11 cellular contexts compared by ENCODE assay signal in the genomic region with DNA sequence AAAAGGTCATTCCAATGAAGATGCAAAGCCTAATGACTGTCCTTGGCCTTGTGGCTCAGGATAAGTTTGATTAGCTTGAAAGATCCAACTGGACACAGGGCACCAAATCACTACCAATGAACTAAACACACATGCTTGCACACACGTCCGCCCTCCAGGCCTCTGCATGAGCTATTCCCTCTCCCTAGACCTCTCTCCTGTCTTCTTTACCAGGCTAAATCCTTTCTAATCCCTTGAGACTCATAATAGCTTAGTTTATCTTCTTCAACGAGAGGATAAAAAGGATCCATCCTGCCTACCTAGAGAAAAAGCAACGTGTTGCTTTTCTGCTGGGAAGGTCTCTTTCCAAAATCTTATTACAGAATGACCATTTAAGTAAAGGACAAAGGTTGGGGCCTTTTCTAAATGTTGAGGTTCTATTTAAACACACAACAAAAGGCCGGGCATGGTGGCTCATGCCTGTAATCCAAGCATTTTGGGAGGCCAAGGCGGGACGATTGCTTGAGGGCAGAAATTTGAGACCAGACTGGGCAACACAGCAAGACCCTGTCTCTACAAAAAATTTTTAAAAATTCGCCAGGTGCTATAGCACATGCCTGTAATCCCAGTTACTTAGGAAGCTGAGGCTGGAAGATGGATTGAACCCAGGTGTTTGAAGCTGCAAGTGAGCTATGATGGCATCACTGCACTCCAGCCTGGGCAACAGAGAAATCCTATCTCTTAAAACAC. TPM values are rescaled to one million over a fixed set of nuclear protein-coding genes. Genes with fewer than 3 reads are reported as not detected.
DNase-seq lines count a peak whose midpoint lies in the region; ATAC-seq and TF ChIP-seq lines count a peak whose summit lies in the region.
"Had no signal": no experiment of that assay in that cellular context is flagged by ENCODE, and none has a peak within 500 bp of the region (broad histone marks: within the 10 kb centered on the region; RNA-seq: fewer than 3 reads in every experiment).

No MANE protein-coding gene starts in this region.

- 60 to 62% methylated on average over 8 of the region's 8 CpGs for WGBS in esophagus squamous epithelium, 2 donors

- DNase-seq in activated CD4-positive, alpha-beta memory T cell treated with anti-CD3 and anti-CD28 coated beads, Interleukin-2, amount 10 ng/mL, durations not matched to agents 7 days and 5 days: no peak
- DNase-seq in activated CD4-positive, alpha-beta memory T cell treated with anti-CD3 and anti-CD28 coated beads for 36 hours: no peak
- DNase-seq in esophagus squamous epithelium (lab: John Stamatoyannopoulos, UW) (no peak), gastrocnemius medialis (no peak), omental fat pad (ENCODE audit: low spot score) (no peak)
- DNase-seq: activated CD4-positive, alpha-beta T cell treated with anti-CD3 and anti-CD28 coated beads for 4 hours; activated naive CD4-positive, alpha-beta T cell; NCI-H1436; stimulated activated CD4-positive, alpha-beta T cell treated with anti-CD3 and anti-CD28 coated beads, Interleukin-2, amount 100 ng/mL, for 48 hours had no signal

- H3K9me3 Mint-ChIP-seq in activated CD4-positive, alpha-beta memory T cell treated with anti-CD3 and anti-CD28 coated beads, Interleukin-2, amount 10 ng/mL, durations not matched to agents 7 days and 5 days: no peaks in the 10 kb centered on the region
- no peaks in the 10 kb centered on the region for H3K9me3 Mint-ChIP-seq in activated CD4-positive, alpha-beta memory T cell treated with anti-CD3 and anti-CD28 coated beads for 36 hours
- H3K9me3 Mint-ChIP-seq: stimulated activated naive CD8-positive, alpha-beta T cell treated with anti-CD3 and anti-CD28 coated beads, Interleukin-15, Interleukin-2, amounts not matched to agents 100 ng/mL and 50 ng/mL, for 24 hours had no signal

- no peak for TF ChIP-seq POLR2A in esophagus squamous epithelium (IDR thresholded peaks at IDR 0.05)
- TF ChIP-seq POLR2A in gastrocnemius medialis (IDR thresholded peaks at IDR 0.05): no peak

- TF ChIP-seq CTCF in esophagus squamous epithelium (IDR thresholded peaks at IDR 0.05) (no peak), gastrocnemius medialis (IDR thresholded peaks at IDR 0.05 in 4 of 5, conservative IDR thresholded peaks at IDR 0.05 in 1 of 5) (no peak), omental fat pad (IDR thresholded peaks at IDR 0.05) (no peak)

- H3K27me3 ChIP-seq in esophagus squamous epithelium (no peaks in the 10 kb centered on the region), gastrocnemius medialis (no peaks in the 10 kb centered on the region)

- H3K27ac ChIP-seq in esophagus squamous epithelium: peak overlapping the region in 3 of 4 donors; percentile 11 to 70 (median 57)
- peak overlapping the region; percentile 97 to 99 (median 98) for H3K27ac ChIP-seq in gastrocnemius medialis

- peaks cover 43% of the 10 kb centered on the region for H3K36me3 Mint-ChIP-seq in activated CD4-positive, alpha-beta memory T cell treated with anti-CD3 and anti-CD28 coated beads, Interleukin-2, amount 10 ng/mL, durations not matched to agents 7 days and 5 days (ENCODE audit: low read depth)
- H3K36me3 Mint-ChIP-seq in activated CD4-positive, alpha-beta memory T cell treated with anti-CD3 and anti-CD28 coated beads for 36 hours: no peaks in the 10 kb centered on the region

- H3K4me1 ChIP-seq in esophagus squamous epithelium (peaks cover 18 to 97% (median 74%) of the 10 kb centered on the region in 3 donors), gastrocnemius medialis (peaks cover 77 to 90% of the 10 kb centered on the region in 2 donors)

- H3K4me3 ChIP-seq in esophagus squamous epithelium: no peak overlapping the region
- no peak overlapping the region for H3K4me3 ChIP-seq in gastrocnemius medialis

- peaks cover 69% of the 10 kb centered on the region for H3K4me1 Mint-ChIP-seq in activated CD4-positive, alpha-beta memory T cell treated with anti-CD3 and anti-CD28 coated beads, Interleukin-2, amount 10 ng/mL, durations not matched to agents 7 days and 5 days
- peaks cover 67% of the 10 kb centered on the region for H3K4me1 Mint-ChIP-seq in activated CD4-positive, alpha-beta memory T cell treated with anti-CD3 and anti-CD28 coated beads for 36 hours (ENCODE audit: low read depth)

- peak overlapping the region; percentile 38 for H3K27ac Mint-ChIP-seq in activated CD4-positive, alpha-beta memory T cell treated with anti-CD3 and anti-CD28 coated beads, Interleukin-2, amount 10 ng/mL, durations not matched to agents 7 days and 5 days
- H3K27ac Mint-ChIP-seq in activated CD4-positive, alpha-beta memory T cell treated with anti-CD3 and anti-CD28 coated beads for 36 hours: no peak overlapping the region

- no peaks in the 10 kb centered on the region for H3K27me3 Mint-ChIP-seq in activated CD4-positive, alpha-beta memory T cell treated with anti-CD3 and anti-CD28 coated beads, Interleukin-2, amount 10 ng/mL, durations not matched to agents 7 days and 5 days
- no peaks in the 10 kb centered on the region for H3K27me3 Mint-ChIP-seq in activated CD4-positive, alpha-beta memory T cell treated with anti-CD3 and anti-CD28 coated beads for 36 hours
- H3K27me3 Mint-ChIP-seq: stimulated activated naive CD8-positive, alpha-beta T cell treated with anti-CD3 and anti-CD28 coated beads, Interleukin-15, Interleukin-2, amounts not matched to agents 100 ng/mL and 50 ng/mL, for 24 hours had no signal

- CTCF ChIA-PET in activated CD4-positive, alpha-beta memory T cell treated with anti-CD3 and anti-CD28 coated beads, Interleukin-2, amount 10 ng/mL, durations not matched to agents 7 days and 5 days (lab: Charles Lee): interaction anchor here (0.7 to 14.5 kb wide), 4 partner anchors 12 to 23 kb away, joined by 3 to 228 read pairs (median 14); a partner anchor contains a TSS
- CTCF ChIA-PET in activated CD4-positive, alpha-beta memory T cell treated with anti-CD3 and anti-CD28 coated beads for 36 hours (lab: Charles Lee): interaction anchor here (0.9 to 10.8 kb wide), 3 partner anchors 8 to 23 kb away, joined by 3 to 111 read pairs (median 15); a partner anchor contains a TSS

- H3K4me3 Mint-ChIP-seq in activated CD4-positive, alpha-beta memory T cell treated with anti-CD3 and anti-CD28 coated beads, Interleukin-2, amount 10 ng/mL, durations not matched to agents 7 days and 5 days: no peak overlapping the region
- H3K4me3 Mint-ChIP-seq in activated CD4-positive, alpha-beta memory T cell treated with anti-CD3 and anti-CD28 coated beads for 36 hours: no peak overlapping the region
- H3K4me3 Mint-ChIP-seq: stimulated activated naive CD8-positive, alpha-beta T cell treated with anti-CD3 and anti-CD28 coated beads, Interleukin-15, Interleukin-2, amounts not matched to agents 100 ng/mL and 50 ng/mL, for 24 hours had no signal

- H3K9me3 ChIP-seq in esophagus squamous epithelium (no peaks in the 10 kb centered on the region), gastrocnemius medialis (no peaks in the 10 kb centered on the region)

- in situ Hi-C loops in gastrocnemius medialis (cut with MboI; ENCODE audit: low sequenced_read_pairs in 4 of 4): no loop called here

- POLR2A ChIA-PET in activated CD4-positive, alpha-beta memory T cell treated with anti-CD3 and anti-CD28 coated beads, Interleukin-2, amount 10 ng/mL, durations not matched to agents 7 days and 5 days (lab: Charles Lee): interaction anchor here (1.0 to 16.9 kb wide), 5 partner anchors 9 to 49 kb away, joined by 3 to 338 read pairs (median 5); a partner anchor contains a TSS
- POLR2A ChIA-PET in activated CD4-positive, alpha-beta memory T cell treated with anti-CD3 and anti-CD28 coated beads for 36 hours (lab: Charles Lee): interaction anchor here (0.9 to 1.5 kb wide), 2 partner anchors 12 to 48 kb away, joined by 4 read pairs; a partner anchor contains a TSS

- intact Hi-C loops in activated CD4-positive, alpha-beta memory T cell treated with anti-CD3 and anti-CD28 coated beads for 36 hours (cut with micrococcal nuclease): no loop called here
- intact Hi-C loops in esophagus squamous epithelium (cut with DNase I): no loop called here
- intact Hi-C loops in gastrocnemius medialis (cut with DNase I; ENCODE audit: low total_unique reads): no loop called here

- ATAC-seq in gastrocnemius medialis: no peak
- ATAC-seq in omental fat pad (ENCODE audit: low FRiP score): no peak
- ATAC-seq in GM18520 (IDR thresholded peaks at IDR 0.05; ENCODE audit: unreplicated experiment): no peak

- no peaks in the 10 kb centered on the region for H3K36me3 ChIP-seq in esophagus squamous epithelium
- H3K36me3 ChIP-seq in gastrocnemius medialis: no peaks in the 10 kb centered on the region

RNA-seq across cellular contexts. Expression of a gene that starts 22.4 kb away (rescaled TPM):
- total RNA-seq in activated CD4-positive, alpha-beta memory T cell treated with anti-CD3 and anti-CD28 coated beads, Interleukin-2, amount 10 ng/mL, durations not matched to agents 7 days and 5 days: 100 to 1,000 TPM; 271 to 274 TPM
- 10 to 100 TPM; 74.0 to 75.0 TPM for total RNA-seq in activated CD4-positive, alpha-beta memory T cell treated with anti-CD3 and anti-CD28 coated beads for 36 hours
- total RNA-seq in esophagus squamous epithelium (10 to 100 TPM; 18.2 to 44.4 (median 21.4) TPM), gastrocnemius medialis (100 to 1,000 TPM in 1 of 4 donors, 10 to 100 TPM in 3; 48.8 to 102 (median 77.9) TPM), omental fat pad (100 to 1,000 TPM in 1 of 4 donors, 10 to 100 TPM in 3; 40.0 to 151 (median 73.1) TPM)

RNA-seq across cellular contexts. Expression of a gene that starts 42.2 kb away (rescaled TPM):
- 1,000 to 10,000 TPM; 1,823 to 1,853 TPM for total RNA-seq in activated CD4-positive, alpha-beta memory T cell treated with anti-CD3 and anti-CD28 coated beads, Interleukin-2, amount 10 ng/mL, durations not matched to agents 7 days and 5 days
- 1,000 to 10,000 TPM; 4,273 to 4,368 TPM for total RNA-seq in activated CD4-positive, alpha-beta memory T cell treated with anti-CD3 and anti-CD28 coated beads for 36 hours
- total RNA-seq in esophagus squamous epithelium (1,000 to 10,000 TPM; 3,136 to 5,114 (median 4,044) TPM), gastrocnemius medialis (1,000 to 10,000 TPM; 2,008 to 3,982 (median 3,189) TPM), omental fat pad (1,000 to 10,000 TPM; 2,289 to 4,489 (median 2,885) TPM)

RNA-seq across cellular contexts. Expression of a gene that starts 48.6 kb away (rescaled TPM):
- 1,000 to 10,000 TPM; 3,547 to 4,143 TPM for total RNA-seq in activated CD4-positive, alpha-beta memory T cell treated with anti-CD3 and anti-CD28 coated beads, Interleukin-2, amount 10 ng/mL, durations not matched to agents 7 days and 5 days
- total RNA-seq in activated CD4-positive, alpha-beta memory T cell treated with anti-CD3 and anti-CD28 coated beads for 36 hours: 1,000 to 10,000 TPM; 2,395 to 2,750 TPM
- total RNA-seq in esophagus squamous epithelium: under 1 TPM in 3 of 4 donors, not detected in 1; under 0.01 TPM
- under 1 TPM in 2 of 4 donors, not detected in 2; under 0.01 TPM for total RNA-seq in gastrocnemius medialis
- under 1 TPM; under 0.01 TPM for total RNA-seq in omental fat pad

RNA-seq across cellular contexts. Expression of a gene that starts 48.6 kb away (rescaled TPM):
- total RNA-seq in activated CD4-positive, alpha-beta memory T cell treated with anti-CD3 and anti-CD28 coated beads, Interleukin-2, amount 10 ng/mL, durations not matched to agents 7 days and 5 days: 10 to 100 TPM; 86.0 to 94.3 TPM
- total RNA-seq in activated CD4-positive, alpha-beta memory T cell treated with anti-CD3 and anti-CD28 coated beads for 36 hours: 100 to 1,000 TPM; 121 TPM
- 100 to 1,000 TPM in 1 of 4 donors, 10 to 100 TPM in 3; 39.5 to 117 (median 63.7) TPM for total RNA-seq in esophagus squamous epithelium
- total RNA-seq in gastrocnemius medialis: 10 to 100 TPM; 58.2 to 99.7 (median 87.4) TPM
- total RNA-seq in omental fat pad: 10 to 100 TPM; 52.5 to 99.4 (median 72.1) TPM

RNA-seq across cellular contexts. Expression of a gene that starts 49.9 kb away (rescaled TPM):
- 1,000 to 10,000 TPM; 1,910 to 2,156 TPM for total RNA-seq in activated CD4-positive, alpha-beta memory T cell treated with anti-CD3 and anti-CD28 coated beads, Interleukin-2, amount 10 ng/mL, durations not matched to agents 7 days and 5 days
- total RNA-seq in activated CD4-positive, alpha-beta memory T cell treated with anti-CD3 and anti-CD28 coated beads for 36 hours: 1,000 to 10,000 TPM; 1,180 to 1,201 TPM
- under 1 TPM in 3 of 4 donors, not detected in 1; under 0.01 TPM for total RNA-seq in esophagus squamous epithelium
- total RNA-seq in gastrocnemius medialis: under 1 TPM in 1 of 4 donors, not detected in 3; under 0.01 TPM
- under 1 TPM in 2 of 4 donors, not detected in 2; under 0.01 TPM for total RNA-seq in omental fat pad

Comparison
In these comparisons a context has a peak if more than half of its experiments do, and no peak if none do; other contexts are left out.
1. RNA of a gene that starts 48.6 kb away (total RNA-seq): 3,547 to 4,143 TPM in activated CD4-positive, alpha-beta memory T cell treated with anti-CD3 and anti-CD28 coated beads, Interleukin-2, amount 10 ng/mL, durations not matched to agents 7 days and 5 days and 2,395 to 2,750 TPM in activated CD4-positive, alpha-beta memory T cell treated with anti-CD3 and anti-CD28 coated beads for 36 hours; under 0.01 TPM in esophagus squamous epithelium, under 0.01 TPM in gastrocnemius medialis and under 0.01 TPM in omental fat pad; every median in the first group is over 1,000 times any median in the second.